ENCODE assay signal across 31 cellular contexts in the genomic region with DNA sequence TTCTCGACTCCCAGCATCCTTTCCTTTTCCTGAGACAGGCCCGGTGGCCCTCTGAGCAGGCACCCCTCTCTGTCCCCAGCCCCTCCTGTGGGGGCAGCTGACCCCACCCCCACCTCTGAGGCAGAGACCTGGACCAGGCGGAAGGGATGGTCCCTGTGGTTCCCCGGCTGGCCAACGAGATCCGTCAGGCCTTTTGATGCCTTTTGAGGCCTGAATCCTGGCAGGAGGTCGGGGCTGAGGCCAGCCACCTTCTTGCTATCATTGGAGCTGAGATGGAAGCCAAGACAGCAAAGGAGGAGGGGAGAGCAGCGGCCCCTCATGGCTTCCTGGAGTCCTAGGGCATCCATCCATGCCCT. TPM values are rescaled to one million over a fixed set of nuclear protein-coding genes. Genes with fewer than 3 reads are reported as not detected.
A peak's percentile ranks its signal among the peaks of the same experiment; 100 is the strongest.
DNase-seq lines count a peak whose midpoint lies in the region; ATAC-seq, FAIRE-seq and TF ChIP-seq lines count a peak whose summit lies in the region.
"Had no signal": no experiment of that assay in that cellular context is flagged by ENCODE, and none has a peak within 500 bp of the region (broad histone marks: within the 10 kb centered on the region; RNA-seq: fewer than 3 reads in every experiment).

No MANE protein-coding gene starts in this region.

- peaks cover 0 to 4% (median 0%) of the 10 kb centered on the region in 5 donors for H3K27me3 Mint-ChIP-seq in naive thymus-derived CD4-positive, alpha-beta T cell

- no peaks in the 10 kb centered on the region for H3K9me3 ChIP-seq in right lobe of liver
- H3K9me3 ChIP-seq in HepG2 (ENCODE audit: low read length): no peaks in the 10 kb centered on the region
- no peaks in the 10 kb centered on the region for H3K9me3 ChIP-seq in naive thymus-derived CD4-positive, alpha-beta T cell (ENCODE audit: control insufficient read depth in 2 of 3, low read length in 3 of 3)
- H3K9me3 ChIP-seq in PC-3 (ENCODE audit: low read length): no peaks in the 10 kb centered on the region
- H3K9me3 ChIP-seq: A549; BLaER1 treated with 17β-estradiol and CSF1 and Interleukin-3, amounts not matched to agents 10 nM and 100 nM had no signal

- H4K20me1 ChIP-seq in HepG2 (ENCODE audit: insufficient read depth, low read length): no peaks in the 10 kb centered on the region
- no peaks in the 10 kb centered on the region for H4K20me1 ChIP-seq in PC-3 (ENCODE audit: low read length)

- H3K36me3 ChIP-seq in right lobe of liver: no peaks in the 10 kb centered on the region
- no peaks in the 10 kb centered on the region for H3K36me3 ChIP-seq in HepG2 (replicated peaks in 1 of 2; ENCODE audit: control insufficient read depth in 1 of 2, insufficient read depth in 2 of 2, low read length in 2 of 2)
- no peaks in the 10 kb centered on the region for H3K36me3 ChIP-seq in naive thymus-derived CD4-positive, alpha-beta T cell (ENCODE audit: control insufficient read depth in 2 of 3, insufficient read depth in 3 of 3, low read length in 3 of 3)
- H3K36me3 ChIP-seq in PC-3 (ENCODE audit: low read depth, low read length): no peaks in the 10 kb centered on the region
- H3K36me3 ChIP-seq: BLaER1 treated with 17β-estradiol and CSF1 and Interleukin-3, amounts not matched to agents 10 nM and 100 nM had no signal

- no CpG with 5 or more reads among the region's 8 CpGs for WGBS in right lobe of liver (ENCODE audit: insufficient coverage, low coverage, low lambda C conversion rate, missing lambda C conversion rate)
- WGBS in HepG2 (ENCODE audit: low lambda C conversion rate): 28% methylated on average over 4 of the region's 8 CpGs

- TF ChIP-seq RAD21 in HepG2 (CRISPR knock-in tag; IDR thresholded peaks at IDR 0.05): no peak

- no peaks in the 10 kb centered on the region for H3K36me3 Mint-ChIP-seq in naive thymus-derived CD4-positive, alpha-beta T cell
- H3K36me3 Mint-ChIP-seq: CD4-positive, alpha-beta memory T cell; IgD-negative memory B cell had no signal

- H3K4me3 Mint-ChIP-seq in naive thymus-derived CD4-positive, alpha-beta T cell: no peak overlapping the region
- H3K4me3 Mint-ChIP-seq: CD4-positive, alpha-beta memory T cell; IgD-negative memory B cell had no signal

- H3K79me2 ChIP-seq in HepG2 (ENCODE audit: insufficient read depth, low read length) (no peaks in the 10 kb centered on the region), PC-3 (ENCODE audit: low read length) (no peaks in the 10 kb centered on the region)

- no peak for TF ChIP-seq POLR2A in right lobe of liver (IDR thresholded peaks at IDR 0.05)
- TF ChIP-seq POLR2A in HepG2 (IDR thresholded peaks at IDR 0.05; ENCODE audit: insufficient read depth in 1 of 2, low read depth in 2 of 2, low read length in 2 of 2): no peak

- no peaks in the 10 kb centered on the region for H3F3A ChIP-seq in PC-3 (ENCODE audit: low read length, unreplicated experiment)

- FAIRE-seq in HepG2 (lab: Jason Lieb, UNC): no peak
- FAIRE-seq: A549, GM12891, H1 had no signal

- POLR2A ChIA-PET in HepG2 (lab: Yijun Ruan, JAX) (no interaction called here), PC-3 (lab: Charles Lee; ENCODE audit: unreplicated experiment) (no interaction called here)
- POLR2A ChIA-PET in naive thymus-derived CD4-positive, alpha-beta T cell (lab: Charles Lee): no interaction called here

- H3K9ac ChIP-seq in HepG2 (ENCODE audit: insufficient read depth, low read depth, low read length) (no peak overlapping the region), PC-3 (ENCODE audit: low read length) (no peak overlapping the region)
- H3K9ac ChIP-seq: BLaER1 treated with 17β-estradiol and CSF1 and Interleukin-3, amounts not matched to agents 10 nM and 100 nM; KMS-11 had no signal

- no peak for TF ChIP-seq CTCF in right lobe of liver (IDR thresholded peaks at IDR 0.05)
- TF ChIP-seq CTCF in HepG2 (CRISPR knock-in tag; IDR thresholded peaks at IDR 0.05): no peak
- no peak for TF ChIP-seq CTCF in PC-3 (conservative IDR thresholded peaks at IDR 0.05; ENCODE audit: low read depth, low read length)

- peaks cover 0 to 7% (median 0%) of the 10 kb centered on the region in 7 donors for H3K4me1 Mint-ChIP-seq in naive thymus-derived CD4-positive, alpha-beta T cell

- intact Hi-C loops in right lobe of liver (cut with DNase I): no loop called here
- intact Hi-C loops in HepG2 (cut with micrococcal nuclease; ENCODE audit: unreplicated experiment): no loop called here
- intact Hi-C loops in naive thymus-derived CD4-positive, alpha-beta T cell (cut with micrococcal nuclease): no loop called here
- intact Hi-C loops in PC-3 (cut with micrococcal nuclease): no loop called here

- H3K4me1 ChIP-seq in right lobe of liver: no peaks in the 10 kb centered on the region
- H3K4me1 ChIP-seq in HepG2 (ENCODE audit: insufficient read depth, low read length): peaks cover 23% of the 10 kb centered on the region
- no peaks in the 10 kb centered on the region for H3K4me1 ChIP-seq in naive thymus-derived CD4-positive, alpha-beta T cell (ENCODE audit: control insufficient read depth in 2 of 2, insufficient read depth in 2 of 2, low read length in 2 of 2)
- H3K4me1 ChIP-seq in PC-3 (ENCODE audit: insufficient read depth, low read length): no peaks in the 10 kb centered on the region
- H3K4me1 ChIP-seq: A549 had no signal

- no TSS peak for BruUV-seq in HepG2 (replicated peaks; lab: Mats Ljungman, UMichigan)
- no TSS peak for BruUV-seq in PC-3 (replicated peaks; lab: Mats Ljungman, UMichigan)

- DNase-seq in right lobe of liver (peak in 2 of 3 donors; percentile 7 to 37), HepG2 (ENCODE audit: low spot score) (no peak), islet precursor cell (peak; percentile 26), substantia nigra (lab: John Stamatoyannopoulos, UW) (no peak), PC-3 (no peak)
- no peak for DNase-seq in naive thymus-derived CD4-positive, alpha-beta T cell
- DNase-seq: AML-193; CD4-positive, alpha-beta memory T cell; COR-L47; DMS 273 treated with DMSO at 0.1 percent for 48 hours; DMS79; EL; GDM1; HCEC 1CT; MM.1S; NCI-H2029; NCI-H446 treated with DMSO at 0.1 percent for 48 hours; NCI-H526; NCI-H82; NK-92 treated with Interleukin-12 subunit alpha and Interleukin-12 subunit beta, amount 100 ng/mL, for 24 hours; PC-9; Right ventricle myocardium superior had no signal

- H3K4me3 ChIP-seq in right lobe of liver: no peak overlapping the region
- no peak overlapping the region for H3K4me3 ChIP-seq in HepG2 (replicated peaks in 1 of 3; ENCODE audit: insufficient read depth in 1 of 3, low read depth in 2 of 3, low read length in 3 of 3)
- H3K4me3 ChIP-seq in naive thymus-derived CD4-positive, alpha-beta T cell (ENCODE audit: low read length): no peak overlapping the region
- H3K4me3 ChIP-seq in PC-3 (ENCODE audit: low read length): no peak overlapping the region
- H3K4me3 ChIP-seq: A549; BLaER1 treated with 17β-estradiol and CSF1 and Interleukin-3, amounts not matched to agents 10 nM and 100 nM; PC-9 had no signal

- H3K27me3 ChIP-seq in right lobe of liver: no peaks in the 10 kb centered on the region
- peaks cover 13 to 51% of the 10 kb centered on the region in 2 experiments for H3K27me3 ChIP-seq in HepG2 (ENCODE audit: control insufficient read depth in 1 of 2, insufficient read depth in 2 of 2, low read length in 2 of 2)
- no peaks in the 10 kb centered on the region for H3K27me3 ChIP-seq in naive thymus-derived CD4-positive, alpha-beta T cell (ENCODE audit: control insufficient read depth in 2 of 2, insufficient read depth in 2 of 2, low read length in 2 of 2)
- H3K27me3 ChIP-seq in PC-3 (ENCODE audit: low read length): peaks cover 80% of the 10 kb centered on the region

- in situ Hi-C loops in HepG2 (cut with HindIII; ENCODE audit: extremely low pct_ligation_motif_present, low pct_unique_long_range_greater_than_20kb): no loop called here

- TF ChIP-seq EP300 in HepG2 (IDR thresholded peaks at IDR 0.05; ENCODE audit: low read depth in 2 of 2, low read length in 2 of 2): no peak
- no peak for TF ChIP-seq EP300 in HepG2 (CRISPR knock-in tag; IDR thresholded peaks at IDR 0.05; ENCODE audit: borderline replicate concordance)

- H2AFZ ChIP-seq in HepG2 (ENCODE audit: low read length) (no peak overlapping the region), PC-3 (ENCODE audit: low read length) (no peak overlapping the region)
- H2AFZ ChIP-seq: PC-9 had no signal

- H3K9me3 Mint-ChIP-seq in naive thymus-derived CD4-positive, alpha-beta T cell: no peaks in the 10 kb centered on the region
- H3K9me3 Mint-ChIP-seq: CD4-positive, alpha-beta memory T cell; IgD-negative memory B cell had no signal

- CTCF ChIA-PET in HepG2 (lab: Yijun Ruan, JAX; ENCODE audit: low intra/inter-chr PET ratio, low total read pairs) (no interaction called here), PC-3 (lab: Charles Lee) (no interaction called here)
- CTCF ChIA-PET in naive thymus-derived CD4-positive, alpha-beta T cell (lab: Charles Lee): no interaction called here

- H3K27ac ChIP-seq in right lobe of liver (no peak overlapping the region), HepG2 (ENCODE audit: extremely low read length, insufficient read depth, low read length) (no peak overlapping the region), substantia nigra (ENCODE audit: low read depth, low read length, poor library complexity, severe bottlenecking) (peak overlapping the region; percentile 38), PC-3 (ENCODE audit: low read length) (no peak overlapping the region)
- H3K27ac ChIP-seq in naive thymus-derived CD4-positive, alpha-beta T cell (ENCODE audit: low read depth, low read length): no peak overlapping the region
- H3K27ac ChIP-seq: A549; BLaER1 treated with 17β-estradiol and CSF1 and Interleukin-3, amounts not matched to agents 10 nM and 100 nM; KMS-11; PC-9 had no signal

- ATAC-seq in right lobe of liver: no peak
- no peak for ATAC-seq in HepG2
- ATAC-seq in HG03196 (IDR thresholded peaks at IDR 0.05; ENCODE audit: unreplicated experiment): no peak
- ATAC-seq in naive thymus-derived CD4-positive, alpha-beta T cell: no peak
- no peak for ATAC-seq in PC-3
- ATAC-seq: A549 had no signal

- no peaks in the 10 kb centered on the region for H3K9me2 ChIP-seq in PC-3 (replicated peaks; ENCODE audit: low read length)

- no peak overlapping the region for H3K27ac Mint-ChIP-seq in naive thymus-derived CD4-positive, alpha-beta T cell
- H3K27ac Mint-ChIP-seq: CD4-positive, alpha-beta memory T cell; IgD-negative memory B cell had no signal

- no peak overlapping the region for H3K4me2 ChIP-seq in HepG2 (ENCODE audit: low read depth, low read length)
- no peak overlapping the region for H3K4me2 ChIP-seq in PC-3 (ENCODE audit: low read length)
- H3K4me2 ChIP-seq: A549, KMS-11, PC-9 had no signal

RNA-seq across cellular contexts. Expression of gene ACTRT2, which starts 50.1 kb away (rescaled TPM):
- total RNA-seq in right lobe of liver (not detected), HepG2 (2016; rRNA removed; fragmentation: Illumina TruSeq; extraction: Trizol) (not detected in 2 replicates), PC-3 (2014; rRNA removed) (not detected in 2 replicates)
- total RNA-seq in HepG2 (2016; cell fraction: cytosol; rRNA removed; fragmentation: Illumina TruSeq; extraction: Trizol; ENCODE audit: low read depth): not detected in 2 replicates
- total RNA-seq in HepG2 (2016; cell fraction: insoluble cytoplasmic fraction; rRNA removed; fragmentation: Illumina TruSeq; extraction: Trizol): not detected in 2 replicates
- not detected in 2 replicates for total RNA-seq in HepG2 (2016; cell fraction: membrane; rRNA removed; fragmentation: Illumina TruSeq; extraction: Trizol)
- total RNA-seq in HepG2 (2016; cell fraction: nucleus; rRNA removed; fragmentation: Illumina TruSeq; extraction: Trizol): not detected in 2 replicates
- not detected in 2 replicates for polyA plus RNA-seq in HepG2 (2011; rRNA removed)
- not detected in 2 replicates for polyA plus RNA-seq in HepG2 (2011; cell fraction: cytosol; rRNA removed)
- not detected in 2 replicates for polyA plus RNA-seq in HepG2 (2011; cell fraction: nucleus; rRNA removed)
- not detected in 2 replicates for polyA plus RNA-seq in HepG2 (2012)
- polyA plus RNA-seq in HepG2 (2016; cell fraction: cytosol; fragmentation: Illumina TruSeq; extraction: Trizol; ENCODE audit: low read depth): not detected in 2 replicates
- polyA plus RNA-seq in HepG2 (2016; cell fraction: insoluble cytoplasmic fraction; fragmentation: Illumina TruSeq; extraction: Trizol; ENCODE audit: low read depth): not detected in 2 replicates
- not detected in 2 replicates for polyA plus RNA-seq in HepG2 (2016; cell fraction: membrane; fragmentation: Illumina TruSeq; extraction: Trizol; ENCODE audit: low read depth)
- polyA plus RNA-seq in HepG2 (2016; cell fraction: nucleus; fragmentation: Illumina TruSeq; extraction: Trizol; ENCODE audit: insufficient read depth, low read depth): not detected in 2 replicates
- polyA minus RNA-seq in HepG2 (2011; rRNA and poly(A)+ RNA removed; ENCODE audit: low replicate concordance): not detected in 2 replicates
- polyA minus RNA-seq in HepG2 (2011; cell fraction: cytosol; rRNA and poly(A)+ RNA removed): not detected in 2 replicates
- polyA minus RNA-seq in HepG2 (2011; cell fraction: nucleus; rRNA and poly(A)+ RNA removed): not detected in 2 replicates
- not detected for total RNA-seq in naive thymus-derived CD4-positive, alpha-beta T cell
- polyA plus RNA-seq in naive thymus-derived CD4-positive, alpha-beta T cell: not detected
- total RNA-seq: CD4-positive, alpha-beta memory T cell; H1; PC-9; Right ventricle myocardium superior; RPMI7951; SK-MEL-5 had no signal
- polyA plus RNA-seq: A549; CD4-positive, alpha-beta memory T cell; H1; IgD-negative memory B cell had no signal

Comparison
In these comparisons a context has a peak if more than half of its experiments do, and no peak if none do; other contexts are left out.
1. DNase-seq: peak in right lobe of liver (2 of 3) and islet precursor cell (single experiment); none in HepG2 (single experiment), substantia nigra (0 of 49), naive thymus-derived CD4-positive, alpha-beta T cell (0 of 9) and PC-3 (single experiment).